In genomic region chr1:216032284-216032683, GRCh38 we compare ENCODE assay signal across 20 cellular contexts.
A peak's percentile ranks its signal among the peaks of the same experiment; 100 is the strongest.
DNase-seq lines count a peak whose midpoint lies in the region; ATAC-seq and FAIRE-seq lines count a peak whose summit lies in the region.
"Had no signal": no experiment of that assay in that cellular context is flagged by ENCODE, and none has a peak within 500 bp of the region (broad histone marks: within the 10 kb centered on the region; RNA-seq: fewer than 3 reads in every experiment).

No MANE protein-coding gene starts in this region.

- peak; percentile 93 for FAIRE-seq in RCC 7860 (lab: Jason Lieb, UNC)

- ATAC-seq in GM18870 (IDR thresholded peaks at IDR 0.05; ENCODE audit: unreplicated experiment) (peak; percentile 52), HG02759 (IDR thresholded peaks at IDR 0.05; ENCODE audit: unreplicated experiment) (peak; percentile 66), HG03342 (IDR thresholded peaks at IDR 0.05; ENCODE audit: unreplicated experiment) (no peak)
- no peak for ATAC-seq in stimulated activated naive CD8-positive, alpha-beta T cell treated with anti-CD3 and anti-CD28 coated beads, Interleukin-15, Interleukin-2, amounts not matched to agents 100 U/mL and 50 U/mL, for 24 hours
- ATAC-seq: Panc1 had no signal

- DNase-seq in RCC 7860 (ENCODE audit: low spot score) (peak; percentile 77), SKM-1 (lab: John Stamatoyannopoulos, UW; ENCODE audit: unreplicated experiment) (no peak), NCI-H1417 (lab: John Stamatoyannopoulos, UW) (no peak)
- DNase-seq in stimulated activated naive CD8-positive, alpha-beta T cell treated with anti-CD3 and anti-CD28 coated beads, Interleukin-15, Interleukin-2, amounts not matched to agents 100 U/mL and 50 U/mL, for 24 hours = no peak
- DNase-seq: BE2C; CD4-positive, alpha-beta memory T cell; DND-41; GF-D8; Karpas-422; MM.1S; NCI-H1105; NCI-H1930; NCI-H2171; NCI-H510A; Right ventricle myocardium superior; SK-N-SH had no signal

Comparison
In these comparisons a context has a peak if more than half of its experiments do, and no peak if none do; other contexts are left out.
1. ATAC-seq: peak in GM18870 (single experiment) and HG02759 (single experiment); none in stimulated activated naive CD8-positive, alpha-beta T cell treated with anti-CD3 and anti-CD28 coated beads, Interleukin-15, Interleukin-2, amounts not matched to agents 100 U/mL and 50 U/mL, for 24 hours (single experiment) and HG03342 (single experiment).